In genomic region chr18:3449702-3450357, GRCh38 we compare ENCODE assay signal across 1 cellular context.
TF ChIP-seq lines count a peak whose summit lies in the region.

Gene TGIF1, plus strand, starts transcription at chr18:3450172. Its CDS starts 318 bp downstream, at chr18:3450490.

TF ChIP-seq in SK-N-SH, 30 proteins besides CTCF, POLR2A, EP300 and RAD21 (continued from another document):
- TF ChIP-seq RXRA (IDR thresholded peaks at IDR 0.05; ENCODE audit: borderline replicate concordance, low read depth) (no peak), RCOR1 (IDR thresholded peaks at IDR 0.05; ENCODE audit: low read length) (no peak), POLR2AphosphoS5 (IDR thresholded peaks at IDR 0.05; ENCODE audit: low read depth, low read length) (peak; percentile 78), EZH2phosphoT487 (IDR thresholded peaks at IDR 0.05; ENCODE audit: borderline replicate concordance, low read depth) (no peak), YY1 (IDR thresholded peaks at IDR 0.05; ENCODE audit: low read depth) (no peak), REST (IDR thresholded peaks at IDR 0.05; ENCODE audit: low read depth, low read length) (0 out of 2 replicates have a peak, but pooled peaks have one; percentile 18), FOXJ3 (CRISPR knock-in tag; IDR thresholded peaks at IDR 0.05) (no peak)
